Comparison of ENCODE assay signal across 27 cellular contexts in the genomic region with DNA sequence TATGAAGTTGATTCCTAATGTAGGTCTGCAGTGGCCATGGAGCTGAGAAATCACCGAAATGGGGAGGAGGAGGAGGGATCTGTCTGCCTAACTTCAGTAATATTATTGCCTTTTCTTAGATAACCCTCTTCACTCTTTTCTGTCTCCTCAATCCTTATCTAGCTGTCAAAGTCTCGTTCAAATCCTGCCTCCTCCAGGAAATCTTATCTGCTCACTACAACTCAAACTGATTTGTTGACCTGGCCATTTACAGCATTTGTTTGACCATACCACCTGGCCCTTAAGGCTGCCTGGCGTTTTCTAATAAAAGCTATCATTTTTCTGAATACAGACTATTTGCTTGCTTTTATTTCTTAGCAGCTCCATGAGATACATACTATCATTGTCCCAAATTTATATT.
"Had no signal": no experiment of that assay in that cellular context is flagged by ENCODE, and none has a peak within 500 bp of the region (broad histone marks: within the 10 kb centered on the region; RNA-seq: fewer than 3 reads in every experiment).

No MANE protein-coding gene starts in this region.

- H3K36me3 ChIP-seq: left lung, neutrophil, right atrium auricular region, right lobe of liver, thyroid gland, transverse colon, upper lobe of left lung had no signal

- H3K4me1 ChIP-seq: left lung, neural progenitor cell, parathyroid adenoma, right atrium auricular region, right lobe of liver, testis, thyroid gland, transverse colon, upper lobe of left lung, vagina had no signal

- H3K27ac ChIP-seq: left lung, neural progenitor cell, neutrophil, parathyroid adenoma, right atrium auricular region, right lobe of liver, stomach, testis, thyroid gland, transverse colon, upper lobe of left lung, vagina had no signal

- H3K4me1 Mint-ChIP-seq: nephron progenitor cell, neural progenitor cell had no signal

- H3K27me3 Mint-ChIP-seq: naive B cell; stimulated activated naive B cell treated with anti-CD40 and anti-IgM and Interleukin-4, amounts not matched to agents 10 μg/mL and 1 μg/mL and 100 μg/mL, for 72 hours had no signal

- DNase-seq: immature natural killer cell; kidney; left colon; left lung; mesendoderm; naive B cell; natural killer cell; nephron progenitor cell; occipital lobe; right lobe of liver; stimulated activated CD4-positive, alpha-beta T cell treated with anti-CD3 and anti-CD28 coated beads, Interleukin-1b, Interleukin-23, amount 100 ng/mL, for 48 hours; stimulated activated CD4-positive, alpha-beta T cell treated with anti-CD3 and anti-CD28 coated beads, Interleukin-2, amount 100 ng/mL, for 48 hours; stimulated activated naive B cell treated with anti-CD40 and anti-IgM and Interleukin-4, amounts not matched to agents 10 μg/mL and 1 μg/mL and 100 μg/mL, for 72 hours; stimulated activated naive CD8-positive, alpha-beta T cell treated with anti-CD3 and anti-CD28 coated beads, Interleukin-15, Interleukin-2, amounts not matched to agents 100 U/mL and 50 U/mL, for 24 hours; stomach; testis; thyroid gland; transverse colon; upper lobe of left lung had no signal

- H3K9me3 ChIP-seq: neutrophil, right lobe of liver, testis, thyroid gland, vagina had no signal

- ATAC-seq: left colon; left lung; natural killer cell; right lobe of liver; stimulated activated naive B cell treated with anti-CD40 and anti-IgM and Interleukin-4, amounts not matched to agents 10 μg/mL and 1 μg/mL and 100 μg/mL, for 72 hours; stimulated activated naive CD8-positive, alpha-beta T cell treated with anti-CD3 and anti-CD28 coated beads, Interleukin-15, Interleukin-2, amounts not matched to agents 100 U/mL and 50 U/mL, for 24 hours had no signal

- H3K27ac Mint-ChIP-seq: immature natural killer cell; mesothelial cell of epicardium; natural killer cell; nephron progenitor cell; neural progenitor cell; stimulated activated naive B cell treated with anti-CD40 and anti-IgM and Interleukin-4, amounts not matched to agents 10 μg/mL and 1 μg/mL and 100 μg/mL, for 72 hours had no signal

- H3K4me3 ChIP-seq: left lung, lung, neural progenitor cell, right atrium auricular region, right lobe of liver, smooth muscle cell, stomach, testis, thyroid gland, transverse colon, upper lobe of left lung, vagina had no signal

- H3K27me3 ChIP-seq: left lung, neural progenitor cell, neutrophil, right atrium auricular region, right lobe of liver, stomach, testis, thyroid gland, transverse colon, upper lobe of left lung, vagina had no signal

- H3K9ac ChIP-seq: neural progenitor cell, parathyroid adenoma had no signal

- H3K4me3 Mint-ChIP-seq: immature natural killer cell; mesothelial cell of epicardium; naive B cell; natural killer cell; nephron progenitor cell; neural progenitor cell; stimulated activated naive B cell treated with anti-CD40 and anti-IgM and Interleukin-4, amounts not matched to agents 10 μg/mL and 1 μg/mL and 100 μg/mL, for 72 hours had no signal
